In genomic region chr1:109655624-109656519, GRCh38 we compare ENCODE assay signal across 1 cellular context.
TF ChIP-seq lines count a peak whose summit lies in the region.

Gene GSTM4 (plus strand): TSS chr1:109656099. CDS start chr1:109656390, 291 bp downstream.

TF ChIP-seq in HepG2, 621 proteins besides CTCF, POLR2A, EP300 and RAD21 (continued from another document and continues in another):
- no peak for TF ChIP-seq ZNF503 (CRISPR knock-in tag; IDR thresholded peaks at IDR 0.05)
- TF ChIP-seq ZFP41 (CRISPR knock-in tag; IDR thresholded peaks at IDR 0.05; ENCODE audit: borderline replicate concordance): no peak
- no peak for TF ChIP-seq ZNF615 (CRISPR knock-in tag; IDR thresholded peaks at IDR 0.05; ENCODE audit: borderline replicate concordance)
- TF ChIP-seq ZNF512 (CRISPR knock-in tag; IDR thresholded peaks at IDR 0.05): no peak
- no peak for TF ChIP-seq ARNT (IDR thresholded peaks at IDR 0.05)
- TF ChIP-seq PATZ1 (CRISPR knock-in tag; IDR thresholded peaks at IDR 0.05): peak; percentile 80
- TF ChIP-seq KAT7 (CRISPR knock-in tag; IDR thresholded peaks at IDR 0.05; ENCODE audit: borderline replicate concordance): peak; percentile 87; the same call in 1 of the 2 replicates
- TF ChIP-seq DPF2 (CRISPR knock-in tag; IDR thresholded peaks at IDR 0.05; ENCODE audit: borderline replicate concordance, low read depth): 0 out of 2 replicates have a peak, but pooled peaks have one; percentile 29
- TF ChIP-seq KDM5A (IDR thresholded peaks at IDR 0.05; ENCODE audit: borderline replicate concordance, low read length): 0 out of 2 replicates have a peak, but pooled peaks have one; percentile 22
- no peak for TF ChIP-seq RFX5 (IDR thresholded peaks at IDR 0.05; ENCODE audit: low read depth, low read length)
- 0 out of 2 replicates have a peak, but pooled peaks have one; percentile 51 for TF ChIP-seq ZSCAN29 (CRISPR knock-in tag; conservative IDR thresholded peaks at IDR 0.05)
- TF ChIP-seq SP2 (CRISPR knock-in tag; IDR thresholded peaks at IDR 0.05): no peak
- TF ChIP-seq ZC3H13 (CRISPR knock-in tag; IDR thresholded peaks at IDR 0.05): no peak
- no peak for TF ChIP-seq SKI (IDR thresholded peaks at IDR 0.05; ENCODE audit: partially characterized antibody)
- TF ChIP-seq ZC3H4 (CRISPR knock-in tag; IDR thresholded peaks at IDR 0.05; ENCODE audit: borderline replicate concordance): no peak
- TF ChIP-seq ZSCAN12 (CRISPR knock-in tag; IDR thresholded peaks at IDR 0.05): no peak
- TF ChIP-seq SNRNP70 (IDR thresholded peaks at IDR 0.05; ENCODE audit: low read depth, low read length): no peak
- peak; percentile 81 for TF ChIP-seq ZNF605 (CRISPR knock-in tag; IDR thresholded peaks at IDR 0.05)
- TF ChIP-seq ZNF460 (CRISPR knock-in tag; IDR thresholded peaks at IDR 0.05; ENCODE audit: borderline replicate concordance): no peak; the same call in 1 of the 2 replicates
- 0 out of 2 replicates have a peak, but pooled peaks have one; percentile 7 for TF ChIP-seq ZNF709 (CRISPR knock-in tag; IDR thresholded peaks at IDR 0.05)
- no peak for TF ChIP-seq TBP (CRISPR knock-in tag; IDR thresholded peaks at IDR 0.05)
- TF ChIP-seq ZNF414 (CRISPR knock-in tag; IDR thresholded peaks at IDR 0.05): no peak
- 0 out of 2 replicates have a peak, but pooled peaks have one; percentile 72 for TF ChIP-seq SMYD3 (CRISPR knock-in tag; IDR thresholded peaks at IDR 0.05)
- no peak for TF ChIP-seq ZBTB25 (CRISPR knock-in tag; IDR thresholded peaks at IDR 0.05)
- TF ChIP-seq ZBTB8A (CRISPR knock-in tag; IDR thresholded peaks at IDR 0.05; ENCODE audit: borderline replicate concordance, low read depth): peak; percentile 73; the same call in 1 of the 2 replicates
- no peak for TF ChIP-seq ZBTB40 (IDR thresholded peaks at IDR 0.05)
- TF ChIP-seq ZBTB40 (CRISPR knock-in tag; IDR thresholded peaks at IDR 0.05): peak; percentile 29; the same call in 1 of the 2 replicates
- TF ChIP-seq MYPOP (CRISPR knock-in tag; IDR thresholded peaks at IDR 0.05): no peak
- TF ChIP-seq SATB2 (CRISPR knock-in tag; IDR thresholded peaks at IDR 0.05): no peak
- TF ChIP-seq ZNF792 (CRISPR knock-in tag; IDR thresholded peaks at IDR 0.05): peak; percentile 85; the same call in 1 of the 2 replicates
- no peak for TF ChIP-seq AGO1 (IDR thresholded peaks at IDR 0.05; ENCODE audit: low read depth, low read length, poor library complexity, severe bottlenecking)
- TF ChIP-seq REST (IDR thresholded peaks at IDR 0.05; ENCODE audit: borderline replicate concordance in 1 of 2, low read depth in 1 of 2, low read length in 2 of 2): peak in 1 of 2 experiments; percentile 37; a peak in 1 of 4 replicates
- peak; percentile 78 for TF ChIP-seq ZNF776 (CRISPR knock-in tag; IDR thresholded peaks at IDR 0.05)
- TF ChIP-seq ZNF232 (CRISPR knock-in tag; IDR thresholded peaks at IDR 0.05; ENCODE audit: borderline replicate concordance): no peak; the same call in 1 of the 2 replicates
- peak; percentile 30 for TF ChIP-seq YY1 (IDR thresholded peaks at IDR 0.05; ENCODE audit: insufficient read depth, insufficient replicate concordance, low read depth, low read length)
- TF ChIP-seq ZBTB38 (CRISPR knock-in tag; IDR thresholded peaks at IDR 0.05): peak; percentile 57
- 0 out of 2 replicates have a peak, but pooled peaks have one; percentile 58 for TF ChIP-seq ZBTB3 (CRISPR knock-in tag; IDR thresholded peaks at IDR 0.05; ENCODE audit: borderline replicate concordance, low read depth)
- peak; percentile 92; the same call in 1 of the 2 replicates for TF ChIP-seq ZNF543 (CRISPR knock-in tag; IDR thresholded peaks at IDR 0.05)
- TF ChIP-seq RELA (CRISPR knock-in tag; IDR thresholded peaks at IDR 0.05): peak; percentile 71; the same call in 1 of the 2 replicates
- TF ChIP-seq KLF12 (CRISPR knock-in tag; IDR thresholded peaks at IDR 0.05; ENCODE audit: borderline replicate concordance): peak; percentile 73
